1 cellular context compared by ENCODE assay signal in genomic region chr1:26922901-26923300, GRCh38.
TF ChIP-seq lines count a peak whose summit lies in the region.

No MANE protein-coding gene starts in this region.

TF ChIP-seq in GM12878, 131 proteins besides CTCF, POLR2A, EP300 and RAD21:
- TF ChIP-seq IKZF2 (IDR thresholded peaks at IDR 0.05): no peak
- TF ChIP-seq, protein P1, sequence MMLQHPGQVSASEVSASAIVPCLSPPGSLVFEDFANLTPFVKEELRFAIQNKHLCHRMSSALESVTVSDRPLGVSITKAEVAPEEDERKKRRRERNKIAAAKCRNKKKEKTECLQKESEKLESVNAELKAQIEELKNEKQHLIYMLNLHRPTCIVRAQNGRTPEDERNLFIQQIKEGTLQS (IDR thresholded peaks at IDR 0.05; ENCODE audit: borderline replicate concordance, extremely low read depth, low read depth, low read length): no peak
- TF ChIP-seq FOXM1 (IDR thresholded peaks at IDR 0.05; ENCODE audit: low read depth, low read length): no peak
- TF ChIP-seq ETV6 (conservative IDR thresholded peaks at IDR 0.05 in 1 of 2, IDR thresholded peaks at IDR 0.05 in 1 of 2; ENCODE audit: borderline replicate concordance in 1 of 2, low read depth in 1 of 2): no peak
- no peak for TF ChIP-seq NRF1 (conservative IDR thresholded peaks at IDR 0.05; ENCODE audit: low read depth, low read length)
- TF ChIP-seq GABPA (IDR thresholded peaks at IDR 0.05; ENCODE audit: low read depth): no peak
- TF ChIP-seq ZNF207 (IDR thresholded peaks at IDR 0.05; ENCODE audit: borderline replicate concordance): no peak
- TF ChIP-seq RELB (IDR thresholded peaks at IDR 0.05; ENCODE audit: low read depth): no peak
- TF ChIP-seq SMC3 (IDR thresholded peaks at IDR 0.05; ENCODE audit: borderline replicate concordance, low read length): no peak
- no peak for TF ChIP-seq BCLAF1 (IDR thresholded peaks at IDR 0.05)
- no peak for TF ChIP-seq CHD1 (IDR thresholded peaks at IDR 0.05; ENCODE audit: low read depth, low read length)
- no peak for TF ChIP-seq PBX3 (IDR thresholded peaks at IDR 0.05; ENCODE audit: insufficient replicate concordance, low read depth, low read length)
- no peak for TF ChIP-seq JUNB (IDR thresholded peaks at IDR 0.05)
- no peak for TF ChIP-seq SIN3A (IDR thresholded peaks at IDR 0.05; ENCODE audit: low read depth, low read length)
- TF ChIP-seq ESRRA (IDR thresholded peaks at IDR 0.05; ENCODE audit: low read length): no peak
- no peak for TF ChIP-seq MEF2B (IDR thresholded peaks at IDR 0.05; ENCODE audit: partially characterized antibody, poor library complexity, severe bottlenecking)
- no peak for TF ChIP-seq BRCA1 (IDR thresholded peaks at IDR 0.05; ENCODE audit: low read depth, low read length)
- TF ChIP-seq, protein P2, sequence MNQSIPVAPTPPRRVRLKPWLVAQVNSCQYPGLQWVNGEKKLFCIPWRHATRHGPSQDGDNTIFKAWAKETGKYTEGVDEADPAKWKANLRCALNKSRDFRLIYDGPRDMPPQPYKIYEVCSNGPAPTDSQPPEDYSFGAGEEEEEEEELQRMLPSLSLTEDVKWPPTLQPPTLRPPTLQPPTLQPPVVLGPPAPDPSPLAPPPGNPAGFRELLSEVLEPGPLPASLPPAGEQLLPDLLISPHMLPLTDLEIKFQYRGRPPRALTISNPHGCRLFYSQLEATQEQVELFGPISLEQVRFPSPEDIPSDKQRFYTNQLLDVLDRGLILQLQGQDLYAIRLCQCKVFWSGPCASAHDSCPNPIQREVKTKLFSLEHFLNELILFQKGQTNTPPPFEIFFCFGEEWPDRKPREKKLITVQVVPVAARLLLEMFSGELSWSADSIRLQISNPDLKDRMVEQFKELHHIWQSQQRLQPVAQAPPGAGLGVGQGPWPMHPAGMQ (IDR thresholded peaks at IDR 0.05; ENCODE audit: borderline replicate concordance): no peak
- TF ChIP-seq ZNF217 (IDR thresholded peaks at IDR 0.05): no peak
